ENCODE assay signal across 8 cellular contexts in genomic region chr5:40689442-40689841, GRCh38. TPM values are rescaled to one million over a fixed set of nuclear protein-coding genes. Genes with fewer than 3 reads are reported as not detected.
A peak's percentile ranks its signal among the peaks of the same experiment; 100 is the strongest.
DNase-seq lines count a peak whose midpoint lies in the region; ATAC-seq and TF ChIP-seq lines count a peak whose summit lies in the region.

No MANE protein-coding gene starts in this region.

- H3K4me3 ChIP-seq in fibroblast of the aortic adventitia (ENCODE audit: low read depth, low read length) = no peak overlapping the region

- TF ChIP-seq CTCF in fibroblast of the aortic adventitia (IDR thresholded peaks at IDR 0.05; ENCODE audit: insufficient read depth, low read length) = no peak

- ATAC-seq in HG03196 (IDR thresholded peaks at IDR 0.05; ENCODE audit: unreplicated experiment) = peak; percentile 65

- DNase-seq in activated effector memory CD4-positive, alpha-beta T cell treated with anti-CD3 and anti-CD28 coated beads, Interleukin-2, amount 50 U/mL, for 16 hours = peak; percentile 68
- DNase-seq in activated effector memory CD4-positive, alpha-beta T cell treated with Interleukin-2 at 50 U/mL for 16 hours = no peak
- DNase-seq in T-helper 22 cell (ENCODE audit: low read depth) = peak; percentile 35
- DNase-seq in fibroblast of the aortic adventitia (ENCODE audit: low read depth) = peak; percentile 97
- DNase-seq in stimulated activated CD4-positive, alpha-beta T cell treated with anti-CD3 and anti-CD28 coated beads, Interleukin-1b, Interleukin-23, amount 100 ng/mL, for 48 hours = peak; percentile 61
- no peak for DNase-seq in GM19238 (ENCODE audit: insufficient read length, low spot score)
- DNase-seq in NCI-H2107 treated with DMSO at 0.1 percent for 48 hours (lab: John Stamatoyannopoulos, UW; ENCODE audit: unreplicated experiment) = no peak

RNA-seq across cellular contexts. Expression of gene PTGER4, which starts 9.7 kb away (rescaled TPM):
- total RNA-seq in fibroblast of the aortic adventitia (ENCODE audit: low replicate concordance) = 0.57 and 12.0 TPM in 2 replicates

Comparison
In these comparisons a context has a peak if more than half of its experiments do, and no peak if none do; other contexts are left out.
1. DNase-seq: peak in activated effector memory CD4-positive, alpha-beta T cell treated with anti-CD3 and anti-CD28 coated beads, Interleukin-2, amount 50 U/mL, for 16 hours (single experiment), T-helper 22 cell (single experiment), fibroblast of the aortic adventitia (single experiment) and stimulated activated CD4-positive, alpha-beta T cell treated with anti-CD3 and anti-CD28 coated beads, Interleukin-1b, Interleukin-23, amount 100 ng/mL, for 48 hours (single experiment); none in activated effector memory CD4-positive, alpha-beta T cell treated with Interleukin-2 at 50 U/mL for 16 hours (single experiment), GM19238 (single experiment) and NCI-H2107 treated with DMSO at 0.1 percent for 48 hours (single experiment).